Comparison of ENCODE assay signal across 10 cellular contexts in the genomic region with DNA sequence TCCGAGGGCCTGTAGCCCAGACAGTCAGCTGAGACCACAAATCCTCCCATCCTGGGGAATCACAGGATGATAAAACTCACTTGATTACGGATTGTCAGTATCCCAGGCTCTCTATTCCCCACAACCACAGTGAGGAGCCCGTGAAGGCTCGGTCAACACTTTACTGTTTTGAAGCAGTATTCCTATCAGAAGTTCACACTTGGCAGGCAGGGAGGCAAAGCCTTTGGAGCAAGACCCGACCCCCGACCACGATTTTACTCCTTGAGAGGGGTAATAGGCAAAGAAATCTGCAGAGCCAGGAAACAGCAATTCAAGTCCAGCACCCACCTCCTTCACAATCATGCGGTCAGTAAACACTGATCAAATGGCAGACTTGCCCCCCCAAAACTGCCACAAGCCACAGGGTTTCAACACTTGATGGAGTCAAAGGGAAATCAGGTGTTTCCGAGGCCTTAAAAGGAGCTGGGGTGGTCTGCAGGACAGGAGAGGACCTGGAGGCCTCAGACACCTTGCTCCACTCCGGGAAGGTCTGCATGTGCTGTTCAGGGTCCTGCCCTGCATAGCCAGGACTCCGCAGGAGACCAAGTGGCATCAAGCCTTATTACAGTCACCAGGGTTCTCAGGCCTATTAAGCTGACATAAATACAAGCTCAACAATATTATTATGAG. TPM values are rescaled to one million over a fixed set of nuclear protein-coding genes. Genes with fewer than 3 reads are reported as not detected.
DNase-seq lines count a peak whose midpoint lies in the region; ATAC-seq and TF ChIP-seq lines count a peak whose summit lies in the region.
"Had no signal": no experiment of that assay in that cellular context is flagged by ENCODE, and none has a peak within 500 bp of the region (broad histone marks: within the 10 kb centered on the region; RNA-seq: fewer than 3 reads in every experiment).

No MANE protein-coding gene starts in this region.

- POLR2A ChIA-PET in activated CD4-positive, alpha-beta T cell treated with anti-CD3 and anti-CD28 coated beads for 36 hours (lab: Charles Lee), result interaction anchor here (0.6 kb wide), 2 partner anchors 86 to 590 kb away, joined by 3 read pairs; no protein-coding TSS in a partner anchor
- POLR2A ChIA-PET in MCF 10A (lab: Yijun Ruan, JAX), result no interaction called here

- peaks cover 36 to 49% of the 10 kb centered on the region in 2 donors for H3K4me1 ChIP-seq in lung (ENCODE audit: control insufficient read depth in 2 of 2, insufficient read depth in 2 of 2, low read length in 2 of 2)

- CTCF ChIA-PET in activated CD4-positive, alpha-beta T cell treated with anti-CD3 and anti-CD28 coated beads for 36 hours (lab: Charles Lee), result no interaction called here
- CTCF ChIA-PET in MCF 10A (lab: Yijun Ruan, JAX), result no interaction called here

- no TSS peak for BruUV-seq in MCF 10A (replicated peaks; lab: Mats Ljungman, UMichigan)

- intact Hi-C loops in activated CD4-positive, alpha-beta T cell treated with anti-CD3 and anti-CD28 coated beads for 36 hours (cut with DNase I, micrococcal nuclease), result no loop called here
- intact Hi-C loops in MCF 10A (cut with micrococcal nuclease), result no loop called here

- no peaks in the 10 kb centered on the region for H3K9me3 Mint-ChIP-seq in activated CD4-positive, alpha-beta T cell treated with anti-CD3 and anti-CD28 coated beads for 36 hours (ENCODE audit: low read depth)
- peaks cover 6% of the 10 kb centered on the region for H3K9me3 Mint-ChIP-seq in MCF 10A (ENCODE audit: unreplicated experiment)

- H3K27me3 Mint-ChIP-seq in activated CD4-positive, alpha-beta T cell treated with anti-CD3 and anti-CD28 coated beads for 36 hours, result no peaks in the 10 kb centered on the region
- no peaks in the 10 kb centered on the region for H3K27me3 Mint-ChIP-seq in MCF 10A (ENCODE audit: insufficient read depth, unreplicated experiment)

- no peaks in the 10 kb centered on the region for H3K36me3 Mint-ChIP-seq in activated CD4-positive, alpha-beta T cell treated with anti-CD3 and anti-CD28 coated beads for 36 hours (ENCODE audit: low read depth)
- H3K36me3 Mint-ChIP-seq in MCF 10A (ENCODE audit: insufficient read depth, unreplicated experiment), result peaks cover 6% of the 10 kb centered on the region

- H3K4me3 ChIP-seq in lung, result no peak overlapping the region

- peaks cover 77% of the 10 kb centered on the region for H3K4me1 Mint-ChIP-seq in activated CD4-positive, alpha-beta T cell treated with anti-CD3 and anti-CD28 coated beads for 36 hours
- peaks cover 32% of the 10 kb centered on the region for H3K4me1 Mint-ChIP-seq in MCF 10A (ENCODE audit: insufficient read depth, unreplicated experiment)

- H3K36me3 ChIP-seq in lung (ENCODE audit: control insufficient read depth in 2 of 2, insufficient read depth in 2 of 2, low read length in 2 of 2), result no peaks in the 10 kb centered on the region

- H3K27me3 ChIP-seq in lung (ENCODE audit: control insufficient read depth, insufficient read depth), result no peaks in the 10 kb centered on the region

- H3K4me3 Mint-ChIP-seq in activated CD4-positive, alpha-beta T cell treated with anti-CD3 and anti-CD28 coated beads for 36 hours, result no peak overlapping the region
- H3K4me3 Mint-ChIP-seq in MCF 10A (ENCODE audit: unreplicated experiment), result no peak overlapping the region

- DNase-seq in activated CD4-positive, alpha-beta T cell treated with anti-CD3 and anti-CD28 coated beads for 36 hours, result no peak
- no peak for DNase-seq in activated CD4-positive, alpha-beta T cell treated with anti-CD3 and anti-CD28 coated beads, Interleukin-2, amount 50 U/mL, for 48 hours
- DNase-seq in MCF 10A (ENCODE audit: unreplicated experiment), result no peak
- no peak for DNase-seq in lung (ENCODE audit: low spot score)
- no peak for DNase-seq in substantia nigra (lab: John Stamatoyannopoulos, UW)
- DNase-seq in retina, result no peak
- DNase-seq in NCI-H345 (lab: John Stamatoyannopoulos, UW), result no peak
- DNase-seq: NCI-H510A had no signal

- TF ChIP-seq CTCF in MCF 10A (IDR thresholded peaks at IDR 0.05; ENCODE audit: unreplicated experiment), result no peak
- no peak for TF ChIP-seq CTCF in lung (IDR thresholded peaks at IDR 0.05; ENCODE audit: control extremely low read depth, extremely low read depth)

- no peaks in the 10 kb centered on the region for H3K9me3 ChIP-seq in lung (ENCODE audit: control insufficient read depth in 2 of 2, insufficient read depth in 1 of 2, low read length in 1 of 2)

- H3K27ac ChIP-seq in lung (ENCODE audit: low read depth in 1 of 2, low read length in 1 of 2), result peak overlapping the region; percentile 37 to 58
- H3K27ac ChIP-seq in substantia nigra (ENCODE audit: low read depth, low read length, poor library complexity, severe bottlenecking), result peak overlapping the region; percentile 23

- ATAC-seq in activated CD4-positive, alpha-beta T cell treated with anti-CD3 and anti-CD28 coated beads for 36 hours, result no peak
- ATAC-seq in lung (ENCODE audit: insufficient read depth, low FRiP score) (no peak), GM18868 (IDR thresholded peaks at IDR 0.05; ENCODE audit: unreplicated experiment) (no peak)
- ATAC-seq: SK-N-SH treated with all-trans-retinoic acid at 6 μM for 48 hours had no signal

- 50 to 70% methylated on average over 11 of the region's 11 CpGs for WGBS in lung, 2 donors

- H3K27ac Mint-ChIP-seq in activated CD4-positive, alpha-beta T cell treated with anti-CD3 and anti-CD28 coated beads for 36 hours, result peak overlapping the region; percentile 63
- H3K27ac Mint-ChIP-seq in MCF 10A (ENCODE audit: low read depth, unreplicated experiment), result peak overlapping the region; percentile 70

RNA-seq across cellular contexts. Expression of a gene that starts 25.2 kb away (rescaled TPM):
- 10 to 100 TPM; 13.3 to 14.2 TPM for total RNA-seq in activated CD4-positive, alpha-beta T cell treated with anti-CD3 and anti-CD28 coated beads for 36 hours
- total RNA-seq in MCF 10A (2022), result 23.1 and 23.5 TPM in 2 replicates
- total RNA-seq in lung, result 10 to 100 TPM; 32.9 to 33.2 TPM
- polyA plus RNA-seq in lung, result 10 to 100 TPM; 13.8 to 20.0 TPM
